In the genomic region with DNA sequence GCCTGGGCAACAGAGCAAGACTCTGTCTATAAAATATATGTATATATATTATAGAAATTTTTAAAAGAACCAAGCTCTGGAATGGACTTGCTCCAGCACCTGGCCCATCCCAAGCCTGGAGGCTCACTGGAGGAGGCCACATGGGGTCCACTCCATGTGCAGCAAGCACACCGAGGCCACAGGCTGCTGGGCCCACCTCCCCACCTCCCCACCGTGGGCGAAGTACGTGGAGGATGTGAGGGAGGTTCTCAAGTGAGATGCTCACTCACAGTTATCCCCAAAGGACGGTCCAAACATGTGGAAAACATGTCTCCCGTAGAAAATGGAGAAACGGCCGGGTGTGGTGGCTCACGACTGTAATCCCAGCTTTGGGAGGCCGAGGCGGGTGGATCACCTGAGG, we compare ENCODE assay signal across 1 cellular context.
TF ChIP-seq lines count a peak whose summit lies in the region.

No MANE protein-coding gene starts in this region.

TF ChIP-seq in H1, 55 proteins besides CTCF, POLR2A, EP300 and RAD21:
- TF ChIP-seq PHF8 (conservative IDR thresholded peaks at IDR 0.05; ENCODE audit: low read depth, low read length), result no peak
- TF ChIP-seq GTF2F1 (IDR thresholded peaks at IDR 0.05; ENCODE audit: borderline replicate concordance, low read depth, low read length), result no peak
- TF ChIP-seq TBP (IDR thresholded peaks at IDR 0.05; ENCODE audit: low read depth, low read length), result no peak
- no peak for TF ChIP-seq RFX5 (IDR thresholded peaks at IDR 0.05; ENCODE audit: borderline replicate concordance, low read depth, low read length)
- TF ChIP-seq SAP30 (IDR thresholded peaks at IDR 0.05; ENCODE audit: insufficient read depth, insufficient replicate concordance, low read length), result no peak
- no peak for TF ChIP-seq RNF2 (IDR thresholded peaks at IDR 0.05; ENCODE audit: borderline replicate concordance, low read depth, low read length, missing control alignments, poor library complexity, severe bottlenecking)
- TF ChIP-seq NRF1 (IDR thresholded peaks at IDR 0.05; ENCODE audit: low read depth, low read length), result no peak
- TF ChIP-seq, protein P1, sequence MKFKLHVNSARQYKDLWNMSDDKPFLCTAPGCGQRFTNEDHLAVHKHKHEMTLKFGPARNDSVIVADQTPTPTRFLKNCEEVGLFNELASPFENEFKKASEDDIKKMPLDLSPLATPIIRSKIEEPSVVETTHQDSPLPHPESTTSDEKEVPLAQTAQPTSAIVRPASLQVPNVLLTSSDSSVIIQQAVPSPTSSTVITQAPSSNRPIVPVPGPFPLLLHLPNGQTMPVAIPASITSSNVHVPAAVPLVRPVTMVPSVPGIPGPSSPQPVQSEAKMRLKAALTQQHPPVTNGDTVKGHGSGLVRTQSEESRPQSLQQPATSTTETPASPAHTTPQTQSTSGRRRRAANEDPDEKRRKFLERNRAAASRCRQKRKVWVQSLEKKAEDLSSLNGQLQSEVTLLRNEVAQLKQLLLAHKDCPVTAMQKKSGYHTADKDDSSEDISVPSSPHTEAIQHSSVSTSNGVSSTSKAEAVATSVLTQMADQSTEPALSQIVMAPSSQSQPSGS (IDR thresholded peaks at IDR 0.05; ENCODE audit: low read length), result no peak
- TF ChIP-seq TAF1 (IDR thresholded peaks at IDR 0.05; ENCODE audit: low read depth, low read length), result no peak
- no peak for TF ChIP-seq SIN3A (conservative IDR thresholded peaks at IDR 0.05 in 1 of 2, IDR thresholded peaks at IDR 0.05 in 1 of 2; ENCODE audit: low read depth in 1 of 2, low read length in 2 of 2)
- TF ChIP-seq SP1 (IDR thresholded peaks at IDR 0.05; ENCODE audit: low read depth, low read length), result no peak
- TF ChIP-seq TCF12 (IDR thresholded peaks at IDR 0.05; ENCODE audit: low read depth, low read length), result no peak
- TF ChIP-seq SUZ12 (IDR thresholded peaks at IDR 0.05; ENCODE audit: low read length), result no peak
- TF ChIP-seq CREB1 (IDR thresholded peaks at IDR 0.05), result no peak
- TF ChIP-seq SP2 (IDR thresholded peaks at IDR 0.05; ENCODE audit: low read length), result no peak
- no peak for TF ChIP-seq JUN (IDR thresholded peaks at IDR 0.05; ENCODE audit: low read depth, low read length)
- no peak for TF ChIP-seq HDAC2 (IDR thresholded peaks at IDR 0.05; ENCODE audit: borderline replicate concordance in 1 of 2, low read depth in 2 of 2, low read length in 2 of 2)
